ENCODE assay signal across 8 cellular contexts in the genomic region with DNA sequence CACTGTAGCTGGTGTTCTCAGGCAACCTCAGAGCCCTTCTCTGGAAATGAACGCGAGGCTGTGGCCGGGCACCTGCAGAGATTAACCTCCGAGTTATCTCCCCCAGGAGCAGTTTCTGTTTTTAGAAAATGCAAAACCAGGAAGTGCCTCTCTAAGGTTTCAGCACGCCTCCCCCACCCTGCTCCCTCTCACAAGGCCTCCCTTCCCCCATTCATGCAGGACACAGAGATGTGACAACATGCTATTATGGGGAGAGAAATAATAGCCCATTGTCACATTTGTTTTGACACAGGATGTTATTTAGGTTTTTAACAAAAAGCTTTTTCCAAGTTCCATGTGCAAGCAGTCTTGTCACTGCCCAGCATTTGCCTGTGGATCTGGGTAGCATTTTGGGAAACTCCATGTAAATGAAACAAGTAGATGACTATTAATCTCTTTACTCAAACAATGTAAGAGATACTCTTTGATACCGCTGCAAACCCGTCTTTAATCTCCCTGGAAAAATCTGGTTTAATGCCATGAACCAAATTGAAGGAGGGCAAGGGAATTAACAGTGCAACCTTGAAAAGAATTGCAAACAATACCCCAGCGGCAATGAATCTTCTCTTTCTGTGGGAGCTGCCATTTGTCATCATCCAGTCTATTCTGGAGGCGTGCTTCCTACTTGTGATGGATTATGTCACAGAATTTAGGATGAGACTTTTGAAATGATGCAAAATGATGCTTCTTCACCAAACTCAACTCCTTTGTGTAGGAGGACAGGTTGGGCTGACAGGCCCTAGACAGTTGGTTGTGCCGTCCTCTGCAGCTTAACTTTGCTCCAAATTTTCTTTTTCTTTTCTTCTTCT.
DNase-seq lines count a peak whose midpoint lies in the region; ATAC-seq lines count a peak whose summit lies in the region.

No MANE protein-coding gene starts in this region.

- peak overlapping the region; percentile 18 to 56 (median 47); a peak in 18 of 20 replicates for H3K4me3 ChIP-seq in BLaER1 treated with 17β-estradiol and CSF1 and Interleukin-3, amounts not matched to agents 10 nM and 100 nM
- H3K4me3 ChIP-seq in thymus (ENCODE audit: low read length), result peak overlapping the region; percentile 52

- peak overlapping the region; percentile 82 to 97 (median 88) for H3K4me2 ChIP-seq in BLaER1 treated with 17β-estradiol and CSF1 and Interleukin-3, amounts not matched to agents 10 nM and 100 nM

- no peaks in the 10 kb centered on the region for H3K36me3 Mint-ChIP-seq in activated CD8-positive, alpha-beta memory T cell treated with anti-CD3 and anti-CD28 coated beads, Interleukin-2, amount 10 ng/mL, durations not matched to agents 7 days and 5 days

- H3K9me3 Mint-ChIP-seq in activated CD8-positive, alpha-beta memory T cell treated with anti-CD3 and anti-CD28 coated beads, Interleukin-2, amount 10 ng/mL, durations not matched to agents 7 days and 5 days (ENCODE audit: low read depth), result no peaks in the 10 kb centered on the region

- H3K36me3 ChIP-seq in BLaER1 treated with 17β-estradiol and CSF1 and Interleukin-3, amounts not matched to agents 10 nM and 100 nM, result peaks cover 0 to 31% (median 5%) of the 10 kb centered on the region in 11 experiments; a peak in 6 of 22 replicates
- no peaks in the 10 kb centered on the region for H3K36me3 ChIP-seq in thymus (ENCODE audit: control insufficient read depth, insufficient read depth)

- peak overlapping the region; percentile 81 for H3K4me3 Mint-ChIP-seq in activated CD8-positive, alpha-beta memory T cell treated with anti-CD3 and anti-CD28 coated beads, Interleukin-2, amount 10 ng/mL, durations not matched to agents 7 days and 5 days

- H3K27me3 Mint-ChIP-seq in activated CD8-positive, alpha-beta memory T cell treated with anti-CD3 and anti-CD28 coated beads, Interleukin-2, amount 10 ng/mL, durations not matched to agents 7 days and 5 days, result peaks cover 10% of the 10 kb centered on the region

- CTCF ChIA-PET in activated CD8-positive, alpha-beta memory T cell treated with anti-CD3 and anti-CD28 coated beads, Interleukin-2, amount 10 ng/mL, durations not matched to agents 7 days and 5 days (lab: Charles Lee), result interaction anchor here (1.4 to 1.5 kb wide), 2 partner anchors 10 to 17 kb away, joined by 3 to 6 read pairs; no protein-coding TSS in a partner anchor

- peaks cover 16% of the 10 kb centered on the region for H3K4me1 Mint-ChIP-seq in activated CD8-positive, alpha-beta memory T cell treated with anti-CD3 and anti-CD28 coated beads, Interleukin-2, amount 10 ng/mL, durations not matched to agents 7 days and 5 days

- peak; percentile 54 for ATAC-seq in HG02884 (IDR thresholded peaks at IDR 0.05; ENCODE audit: unreplicated experiment)
- peak; percentile 65 for ATAC-seq in activated CD8-positive, alpha-beta memory T cell treated with anti-CD3 and anti-CD28 coated beads, Interleukin-2, amount 10 ng/mL, durations not matched to agents 7 days and 5 days

- H4K20me1 ChIP-seq in BLaER1 treated with 17β-estradiol and CSF1 and Interleukin-3, amounts not matched to agents 10 nM and 100 nM, result no peaks in the 10 kb centered on the region

- peaks cover 11 to 57% (median 48%) of the 10 kb centered on the region in 10 experiments for H3K4me1 ChIP-seq in BLaER1 treated with 17β-estradiol and CSF1 and Interleukin-3, amounts not matched to agents 10 nM and 100 nM
- H3K4me1 ChIP-seq in thymus (ENCODE audit: control insufficient read depth, insufficient read depth, low read length), result peaks cover 18% of the 10 kb centered on the region

- WGBS in thymus, result 49% methylated on average over 10 of the region's 10 CpGs

- H3K27ac Mint-ChIP-seq in activated CD8-positive, alpha-beta memory T cell treated with anti-CD3 and anti-CD28 coated beads, Interleukin-2, amount 10 ng/mL, durations not matched to agents 7 days and 5 days, result peak overlapping the region; percentile 58

- peak; percentile 50 for DNase-seq in activated CD8-positive, alpha-beta memory T cell treated with anti-CD3 and anti-CD28 coated beads, Interleukin-2, amount 10 ng/mL, durations not matched to agents 7 days and 5 days
- DNase-seq in inferior parietal cortex (ENCODE audit: extremely low spot score) (peak; percentile 72), NCI-H524 (lab: John Stamatoyannopoulos, UW) (no peak), GF-D8 (lab: John Stamatoyannopoulos, UW) (no peak), NCI-H1694 treated with DMSO at 0.1 percent for 48 hours (lab: John Stamatoyannopoulos, UW) (no peak)

- peak overlapping the region in 8 of 11 experiments; percentile 7 to 55 (median 37); a peak in 11 of 22 replicates for H3K27ac ChIP-seq in BLaER1 treated with 17β-estradiol and CSF1 and Interleukin-3, amounts not matched to agents 10 nM and 100 nM
- H3K27ac ChIP-seq in thymus (ENCODE audit: low read depth), result peak overlapping the region; percentile 56

- no peaks in the 10 kb centered on the region for H3K27me3 ChIP-seq in BLaER1 treated with 17β-estradiol and CSF1 and Interleukin-3, amounts not matched to agents 10 nM and 100 nM
- H3K27me3 ChIP-seq in thymus (ENCODE audit: control insufficient read depth, insufficient read depth), result no peaks in the 10 kb centered on the region

- peak overlapping the region in 10 of 11 experiments; percentile 10 to 64 (median 54); a peak in 16 of 22 replicates for H3K9ac ChIP-seq in BLaER1 treated with 17β-estradiol and CSF1 and Interleukin-3, amounts not matched to agents 10 nM and 100 nM

- no peaks in the 10 kb centered on the region for H3K9me3 ChIP-seq in BLaER1 treated with 17β-estradiol and CSF1 and Interleukin-3, amounts not matched to agents 10 nM and 100 nM (replicated peaks in 1 of 11)
- H3K9me3 ChIP-seq in thymus (ENCODE audit: control insufficient read depth), result no peaks in the 10 kb centered on the region

Comparison
In these comparisons a context has a peak if more than half of its experiments do, and no peak if none do; other contexts are left out.
1. DNase-seq: peak in activated CD8-positive, alpha-beta memory T cell treated with anti-CD3 and anti-CD28 coated beads, Interleukin-2, amount 10 ng/mL, durations not matched to agents 7 days and 5 days (single experiment) and inferior parietal cortex (single experiment); none in NCI-H524 (0 of 2), GF-D8 (single experiment) and NCI-H1694 treated with DMSO at 0.1 percent for 48 hours (single experiment).